ENCODE assay signal across 23 cellular contexts in genomic region chr20:23408957-23409356, GRCh38. TPM values are rescaled to one million over a fixed set of nuclear protein-coding genes. Genes with fewer than 3 reads are reported as not detected.
DNase-seq lines count a peak whose midpoint lies in the region; ATAC-seq and TF ChIP-seq lines count a peak whose summit lies in the region.
"Had no signal": no experiment of that assay in that cellular context is flagged by ENCODE, and none has a peak within 500 bp of the region (broad histone marks: within the 10 kb centered on the region; RNA-seq: fewer than 3 reads in every experiment).

No MANE protein-coding gene starts in this region.

- H3K4me1 Mint-ChIP-seq in memory B cell = peaks cover 17% of the 10 kb centered on the region
- peaks cover 47% of the 10 kb centered on the region for H3K4me1 Mint-ChIP-seq in activated T-cell treated with anti-CD3 and anti-CD28 coated beads, Interleukin-2, amount 50 U/mL, for 4 hours (ENCODE audit: low read depth)

- no peak overlapping the region for H3K23ac ChIP-seq in mesendoderm (ENCODE audit: low read length)

- H3K4me1 ChIP-seq in adrenal gland (replicated peaks in 1 of 2) = peaks cover 50 to 85% of the 10 kb centered on the region in 2 donors
- no peaks in the 10 kb centered on the region for H3K4me1 ChIP-seq in mesendoderm (ENCODE audit: control insufficient read depth, low read depth, low read length)
- H3K4me1 ChIP-seq: BE2C had no signal

- no peaks in the 10 kb centered on the region for H3K9me3 ChIP-seq in adrenal gland (replicated peaks in 1 of 3)
- H3K9me3 ChIP-seq: BE2C had no signal

- H2BK120ac ChIP-seq in mesendoderm (ENCODE audit: low read depth, low read length) = no peak overlapping the region

- no peaks in the 10 kb centered on the region for H3K27me3 ChIP-seq in adrenal gland
- no peaks in the 10 kb centered on the region for H3K27me3 ChIP-seq in mesendoderm (ENCODE audit: insufficient read depth, low read length, poor library complexity)
- H3K27me3 ChIP-seq: BE2C had no signal

- no peaks in the 10 kb centered on the region for H3K27me3 Mint-ChIP-seq in memory B cell
- H3K27me3 Mint-ChIP-seq in activated T-cell treated with anti-CD3 and anti-CD28 coated beads, Interleukin-2, amount 50 U/mL, for 4 hours (ENCODE audit: low read depth) = no peaks in the 10 kb centered on the region
- H3K27me3 Mint-ChIP-seq: IgD-negative memory B cell had no signal

- ATAC-seq in left ventricle myocardium superior (peak; percentile 27), memory B cell (ENCODE audit: low read depth) (no peak)
- ATAC-seq in stimulated activated naive CD8-positive, alpha-beta T cell treated with anti-CD3 and anti-CD28 coated beads, Interleukin-15, Interleukin-2, amounts not matched to agents 100 U/mL and 50 U/mL, for 24 hours = no peak
- ATAC-seq in activated T-cell treated with anti-CD3 and anti-CD28 coated beads, Interleukin-2, amount 50 U/mL, for 4 hours = no peak
- ATAC-seq: Panc1 had no signal

- no peaks in the 10 kb centered on the region for H3K9me3 Mint-ChIP-seq in memory B cell
- H3K9me3 Mint-ChIP-seq in activated T-cell treated with anti-CD3 and anti-CD28 coated beads, Interleukin-2, amount 50 U/mL, for 4 hours = no peaks in the 10 kb centered on the region
- H3K9me3 Mint-ChIP-seq: IgD-negative memory B cell had no signal

- peaks cover 1% of the 10 kb centered on the region for H3K36me3 Mint-ChIP-seq in memory B cell
- H3K36me3 Mint-ChIP-seq in activated T-cell treated with anti-CD3 and anti-CD28 coated beads, Interleukin-2, amount 50 U/mL, for 4 hours (ENCODE audit: insufficient read depth) = peaks cover 11% of the 10 kb centered on the region
- H3K36me3 Mint-ChIP-seq: IgD-negative memory B cell had no signal

- no peak for TF ChIP-seq POLR2A in adrenal gland (IDR thresholded peaks at IDR 0.05)

- 51 to 66% (median 60%) methylated on average over 2 of the region's 2 CpGs for WGBS in adrenal gland, 4 donors
- WGBS in mesendoderm (ENCODE audit: extremely low coverage, insufficient coverage, low lambda C conversion rate) = no CpG with 5 or more reads among the region's 2 CpGs

- no peak overlapping the region for H3K4me2 ChIP-seq in mesendoderm (ENCODE audit: low read length)

- no peak for DNase-seq in left ventricle myocardium superior
- no peak for DNase-seq in cardiac septum (ENCODE audit: low spot score)
- peak in 3 of 7 donors; percentile 47 to 53 (median 47) for DNase-seq in adrenal gland
- DNase-seq in memory B cell (ENCODE audit: low spot score in 2 of 2) = no peak
- no peak for DNase-seq in stimulated activated naive CD8-positive, alpha-beta T cell treated with anti-CD3 and anti-CD28 coated beads, Interleukin-15, Interleukin-2, amounts not matched to agents 100 U/mL and 50 U/mL, for 24 hours
- DNase-seq in activated T-cell treated with anti-CD3 and anti-CD28 coated beads, Interleukin-2, amount 50 U/mL, for 4 hours = no peak
- no peak for DNase-seq in mesendoderm
- DNase-seq in NCI-H510A (lab: John Stamatoyannopoulos, UW) = no peak
- DNase-seq: BE2C, DMS53, GDM1, NCI-H1105, NCI-H146, NCI-H2029, NCI-H2227 treated with DMSO at 0.1 percent for 48 hours, NCI-H510A treated with DMSO at 0.1 percent for 48 hours, NCI-H748 treated with DMSO at 0.1 percent for 48 hours, SIG-M5 had no signal

- H2BK5ac ChIP-seq in mesendoderm (ENCODE audit: low read length) = no peak overlapping the region

- H3K79me2 ChIP-seq in mesendoderm (ENCODE audit: control insufficient read depth, insufficient read depth, low read length) = peaks cover 39% of the 10 kb centered on the region

- H3K9ac ChIP-seq in mesendoderm (ENCODE audit: low read length) = no peak overlapping the region

- H3K4ac ChIP-seq in mesendoderm (ENCODE audit: low read depth, low read length) = no peak overlapping the region

- H3K56ac ChIP-seq in mesendoderm (ENCODE audit: low read length) = no peak overlapping the region

- H3K4me3 ChIP-seq in adrenal gland (no peak overlapping the region), mesendoderm (ENCODE audit: low read length) (no peak overlapping the region)

- H2AK5ac ChIP-seq in mesendoderm (ENCODE audit: low read length) = no peak overlapping the region

- H4K8ac ChIP-seq in mesendoderm (ENCODE audit: low read depth, low read length) = no peak overlapping the region

- no peak overlapping the region for H2BK15ac ChIP-seq in mesendoderm (replicated peaks; ENCODE audit: low read depth)

- no peaks in the 10 kb centered on the region for H3K36me3 ChIP-seq in adrenal gland (replicated peaks in 1 of 2)
- no peaks in the 10 kb centered on the region for H3K36me3 ChIP-seq in mesendoderm (ENCODE audit: control insufficient read depth, insufficient read depth, low read length)
- H3K36me3 ChIP-seq: BE2C had no signal

- H3K4me3 Mint-ChIP-seq in memory B cell = no peak overlapping the region
- no peak overlapping the region for H3K4me3 Mint-ChIP-seq in activated T-cell treated with anti-CD3 and anti-CD28 coated beads, Interleukin-2, amount 50 U/mL, for 4 hours

- intact Hi-C loops in left ventricle myocardium superior (cut with micrococcal nuclease) = no loop called here
- intact Hi-C loops in cardiac septum (cut with DNase I) = no loop called here
- intact Hi-C loops in adrenal gland (cut with DNase I) = no loop called here

- H3K27ac ChIP-seq in adrenal gland = peak overlapping the region in 3 of 5 donors; percentile 28 to 60 (median 60)
- no peak overlapping the region for H3K27ac ChIP-seq in mesendoderm (ENCODE audit: low read depth, low read length)

- peak overlapping the region; percentile 88 for H3K27ac Mint-ChIP-seq in memory B cell

- H3K18ac ChIP-seq in mesendoderm (ENCODE audit: low read length) = no peak overlapping the region

- no peak for TF ChIP-seq CTCF in adrenal gland (IDR thresholded peaks at IDR 0.05)

- peaks cover 23% of the 10 kb centered on the region for H3K79me1 ChIP-seq in mesendoderm (ENCODE audit: low read length)

- H4K5ac ChIP-seq in mesendoderm (ENCODE audit: low read length) = no peak overlapping the region

RNA-seq across cellular contexts. Expression of gene NAPB, which starts 12.3 kb away (rescaled TPM):
- 6.0 TPM for total RNA-seq in left ventricle myocardium superior
- 6.1 TPM for total RNA-seq in cardiac septum
- 10 to 100 TPM; 13.8 to 24.8 (median 20.2) TPM for total RNA-seq in adrenal gland
- 10 to 100 TPM; 11.8 to 26.8 (median 17.0) TPM for polyA plus RNA-seq in adrenal gland
- total RNA-seq in activated T-cell treated with anti-CD3 and anti-CD28 coated beads, Interleukin-2, amount 50 U/mL, for 4 hours = 1 to 10 TPM; 2.5 to 5.2 (median 3.5) TPM
- polyA plus RNA-seq in mesendoderm (2013, experiment 1 of 2) = 4.2 TPM
- 4.4 TPM for polyA plus RNA-seq in mesendoderm (2013, experiment 2 of 2)

RNA-seq across cellular contexts. Expression of gene CSTL1, which starts 30.5 kb away (rescaled TPM):
- not detected for total RNA-seq in left ventricle myocardium superior
- total RNA-seq in cardiac septum = not detected
- not detected for total RNA-seq in adrenal gland
- not detected for polyA plus RNA-seq in adrenal gland
- not detected for total RNA-seq in activated T-cell treated with anti-CD3 and anti-CD28 coated beads, Interleukin-2, amount 50 U/mL, for 4 hours
- not detected for polyA plus RNA-seq in mesendoderm (2013, experiment 1 of 2)
- polyA plus RNA-seq in mesendoderm (2013, experiment 2 of 2) = not detected
- total RNA-seq: A172, H4 had no signal
- polyA plus RNA-seq: AG04450, IgD-negative memory B cell had no signal

RNA-seq across cellular contexts. Expression of gene CST11, which starts 43.7 kb away (rescaled TPM):
- not detected for total RNA-seq in left ventricle myocardium superior
- not detected for total RNA-seq in cardiac septum
- total RNA-seq in adrenal gland = not detected
- polyA plus RNA-seq in adrenal gland = not detected
- not detected for total RNA-seq in activated T-cell treated with anti-CD3 and anti-CD28 coated beads, Interleukin-2, amount 50 U/mL, for 4 hours
- polyA plus RNA-seq in mesendoderm (2013, experiment 1 of 2) = 0.46 TPM
- polyA plus RNA-seq in mesendoderm (2013, experiment 2 of 2) = 0.71 TPM
- total RNA-seq: A172, H4 had no signal
- polyA plus RNA-seq: AG04450, IgD-negative memory B cell had no signal

RNA-seq across cellular contexts. Expression of gene GZF1, which starts 47.0 kb away (rescaled TPM):
- total RNA-seq in left ventricle myocardium superior = 26.7 TPM
- total RNA-seq in cardiac septum = 25.7 TPM
- 10 to 100 TPM; 11.1 to 31.7 (median 21.1) TPM for total RNA-seq in adrenal gland
- polyA plus RNA-seq in adrenal gland = 10 to 100 TPM in 1 of 3 donors, 1 to 10 TPM in 2; 8.0 to 19.5 (median 8.2) TPM
- total RNA-seq in activated T-cell treated with anti-CD3 and anti-CD28 coated beads, Interleukin-2, amount 50 U/mL, for 4 hours = 10 to 100 TPM in 2 of 3 donors, 1 to 10 TPM in 1; 8.5 to 10.3 (median 10.2) TPM
- 7.1 TPM for polyA plus RNA-seq in mesendoderm (2013, experiment 1 of 2)
- 7.1 TPM for polyA plus RNA-seq in mesendoderm (2013, experiment 2 of 2)

RNA-seq across cellular contexts. Expression of gene NXT1, which starts 58.4 kb away (rescaled TPM):
- total RNA-seq in left ventricle myocardium superior (6.0 TPM), cardiac septum (10.6 TPM), adrenal gland (10 to 100 TPM; 11.1 to 43.8 (median 20.3) TPM)
- polyA plus RNA-seq in adrenal gland = 10 to 100 TPM in 2 of 3 donors, 1 to 10 TPM in 1; 9.2 to 17.0 (median 15.5) TPM
- total RNA-seq in activated T-cell treated with anti-CD3 and anti-CD28 coated beads, Interleukin-2, amount 50 U/mL, for 4 hours = 10 to 100 TPM; 66.8 to 79.7 (median 75.9) TPM
- polyA plus RNA-seq in mesendoderm (2013, experiment 1 of 2) = 29.9 TPM
- polyA plus RNA-seq in mesendoderm (2013, experiment 2 of 2) = 29.7 TPM
